ENCODE assay signal across 27 cellular contexts in genomic region chr5:67366961-67367360, GRCh38.
"Had no signal": no experiment of that assay in that cellular context is flagged by ENCODE, and none has a peak within 500 bp of the region (broad histone marks: within the 10 kb centered on the region; RNA-seq: fewer than 3 reads in every experiment).

No MANE protein-coding gene starts in this region.

- H3K4me1 ChIP-seq: adrenal gland, body of pancreas, colonic mucosa, heart left ventricle had no signal

- H3K9me3 ChIP-seq: adrenal gland, body of pancreas, colonic mucosa, heart left ventricle had no signal

- H3K36me3 ChIP-seq: adrenal gland, cardiac muscle cell, colonic mucosa, heart left ventricle had no signal

- DNase-seq: activated CD4-positive, alpha-beta memory T cell treated with anti-CD3 and anti-CD28 coated beads for 36 hours; activated CD4-positive, alpha-beta T cell treated with anti-CD3 and anti-CD28 coated beads for 36 hours; activated CD4-positive, alpha-beta T cell treated with anti-CD3 and anti-CD28 coated beads, Interleukin-2, amount 10 ng/mL, durations not matched to agents 24 days and 14 days; activated CD4-positive, CD25-positive, alpha-beta regulatory T cell; activated CD4-positive, CD25-positive, alpha-beta regulatory T cell treated with anti-CD3 and anti-CD28 coated beads, Interleukin-2, amount 50 U/mL, for 72 hours; activated CD8-positive, alpha-beta memory T cell treated with anti-CD3 and anti-CD28 coated beads, Interleukin-2, amount 10 ng/mL, durations not matched to agents 7 days and 5 days; activated CD8-positive, alpha-beta memory T cell treated with anti-CD3 and anti-CD28 coated beads, Interleukin-2, amount 50 U/mL, for 4 hours; activated CD8-positive, alpha-beta T cell treated with anti-CD3 and anti-CD28 coated beads, Interleukin-2, amount 10 ng/mL, durations not matched to agents 7 days and 5 days; activated effector memory CD4-positive, alpha-beta T cell treated with anti-CD3 and anti-CD28 coated beads, Interleukin-2, amount 50 U/mL, for 16 hours; activated naive CD4-positive, alpha-beta T cell treated with anti-CD3 and anti-CD28 coated beads for 36 hours; activated naive CD8-positive, alpha-beta T cell treated with anti-CD3 and anti-CD28 coated beads for 36 hours; activated naive CD8-positive, alpha-beta T cell treated with anti-CD3 and anti-CD28 coated beads, Interleukin-2, amount 50 U/mL, for 24 hours; activated T-cell treated with anti-CD3 and anti-CD28 coated beads, Interleukin-2, amount 50 U/mL, for 1 hour; activated T-cell treated with anti-CD3 and anti-CD28 coated beads, Interleukin-2, amount 50 U/mL, for 48 hours; adrenal gland; aorta; body of pancreas; colonic mucosa; effector CD8-positive, alpha-beta T cell; foreskin fibroblast; glutamatergic neuron; heart left ventricle; T-helper 2 cell had no signal

- H3K27me3 ChIP-seq: adrenal gland, body of pancreas, cardiac muscle cell, colonic mucosa, heart left ventricle had no signal

- H3K4me3 ChIP-seq: adrenal gland, body of pancreas, cardiac muscle cell, colonic mucosa, heart left ventricle had no signal

- FAIRE-seq: endometrium, frontal cortex had no signal

- ATAC-seq: activated CD4-positive, alpha-beta T cell treated with anti-CD3 and anti-CD28 coated beads for 36 hours; activated CD8-positive, alpha-beta memory T cell treated with anti-CD3 and anti-CD28 coated beads, Interleukin-2, amount 10 ng/mL, durations not matched to agents 7 days and 5 days; activated CD8-positive, alpha-beta T cell treated with anti-CD3 and anti-CD28 coated beads, Interleukin-2, amount 10 ng/mL, durations not matched to agents 7 days and 5 days; activated naive CD8-positive, alpha-beta T cell treated with anti-CD3 and anti-CD28 coated beads, Interleukin-2, amount 50 U/mL, for 24 hours; body of pancreas; esophagus mucosa; heart left ventricle had no signal

- H3K27ac ChIP-seq: adrenal gland, body of pancreas, cardiac muscle cell, colonic mucosa, heart left ventricle had no signal
